In the genomic region with DNA sequence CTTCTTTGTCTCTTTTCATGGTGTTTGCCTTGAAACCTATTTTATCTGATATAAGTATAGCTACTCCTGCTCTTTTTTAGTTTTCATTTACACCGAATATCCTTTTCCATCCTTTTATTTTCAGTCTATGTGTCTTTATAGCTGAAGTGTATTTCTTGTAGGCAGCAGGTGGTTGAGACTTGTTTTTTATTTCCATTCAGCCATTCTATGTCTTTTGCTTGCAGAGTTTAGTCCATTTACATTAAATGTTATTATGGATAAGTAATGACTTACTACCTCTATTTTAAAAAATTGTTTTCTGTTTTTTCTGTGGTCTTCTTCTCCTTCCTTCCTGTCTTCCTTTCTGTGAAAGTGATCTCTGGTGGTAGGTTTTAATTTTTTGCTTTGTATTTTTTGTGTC, we compare ENCODE assay signal across 8 cellular contexts.
"Had no signal": no experiment of that assay in that cellular context is flagged by ENCODE, and none has a peak within 500 bp of the region (broad histone marks: within the 10 kb centered on the region; RNA-seq: fewer than 3 reads in every experiment).

No MANE protein-coding gene starts in this region.

- H3K4me3 ChIP-seq: GM23338 had no signal

- H3K4me2 ChIP-seq: GM23338 had no signal

- H3K27ac Mint-ChIP-seq: GM23338, H9 had no signal

- H3K4me3 Mint-ChIP-seq: GM23338, H9 had no signal

- H3K4me1 Mint-ChIP-seq: H9 had no signal

- DNase-seq: H9, HCEC 1CT, IMR-90, KBM-7 had no signal

- FAIRE-seq: H1, H54, HTR-8/SVneo had no signal

- ATAC-seq: GM23338 had no signal

- H2AFZ ChIP-seq: GM23338 had no signal
